8 cellular contexts compared by ENCODE assay signal in genomic region chr18:23515911-23516546, GRCh38. TPM values are rescaled to one million over a fixed set of nuclear protein-coding genes. Genes with fewer than 3 reads are reported as not detected.
DNase-seq lines count a peak whose midpoint lies in the region; ATAC-seq and TF ChIP-seq lines count a peak whose summit lies in the region.

No MANE protein-coding gene starts in this region.

- ATAC-seq in GM21390 (IDR thresholded peaks at IDR 0.05; ENCODE audit: unreplicated experiment): peak; percentile 88
- peak; percentile 90 to 92 for ATAC-seq in natural killer cell treated with Interleukin-12 subunit alpha and Interleukin-12 subunit beta and Interleukin-15 and Interleukin-18, amount 100 ng/mL, for 72 hours

- intact Hi-C loops in esophagus squamous epithelium (cut with DNase I): no loop called here

- peak overlapping the region; percentile 0 to 69 (median 64) for H3K27ac ChIP-seq in esophagus squamous epithelium

- H3K4me1 ChIP-seq in esophagus squamous epithelium: peaks cover 0 to 33% (median 4%) of the 10 kb centered on the region in 3 donors

- in situ Hi-C loops in Caki2 (cut with HindIII; ENCODE audit: low pct_unique_long_range_greater_than_20kb, low sequenced_read_pairs): no loop called here

- H3K36me3 ChIP-seq in esophagus squamous epithelium: peaks cover 13 to 86% (median 19%) of the 10 kb centered on the region in 3 donors

- no peaks in the 10 kb centered on the region for H3K9me3 ChIP-seq in esophagus squamous epithelium

- H3K27me3 Mint-ChIP-seq in IgD-negative memory B cell: no peaks in the 10 kb centered on the region
- H3K27me3 Mint-ChIP-seq in natural killer cell treated with Interleukin-12 subunit alpha and Interleukin-12 subunit beta and Interleukin-15 and Interleukin-18, amount 100 ng/mL, for 72 hours: no peaks in the 10 kb centered on the region

- H3K4me1 Mint-ChIP-seq in IgD-negative memory B cell: peaks cover 17 to 36% (median 23%) of the 10 kb centered on the region in 3 donors
- H3K4me1 Mint-ChIP-seq in natural killer cell treated with Interleukin-12 subunit alpha and Interleukin-12 subunit beta and Interleukin-15 and Interleukin-18, amount 100 ng/mL, for 72 hours (ENCODE audit: low read depth in 2 of 2): peaks cover 17 to 24% of the 10 kb centered on the region in 2 donors

- peak; percentile 69 for DNase-seq in Caki2 (ENCODE audit: low read depth)
- peak; percentile 9 for DNase-seq in OCI-M2 (lab: John Stamatoyannopoulos, UW; ENCODE audit: unreplicated experiment)
- peak; percentile 70 for DNase-seq in activated T-cell treated with anti-CD3 and anti-CD28 coated beads, Interleukin-2, amount 50 U/mL, for 1 hour
- peak; percentile 8 for DNase-seq in esophagus squamous epithelium (lab: John Stamatoyannopoulos, UW)
- peak; percentile 85 for DNase-seq in natural killer cell treated with Interleukin-12 subunit alpha and Interleukin-12 subunit beta and Interleukin-15 and Interleukin-18, amount 100 ng/mL, for 72 hours (ENCODE audit: low spot score)
- peak; percentile 62 for DNase-seq in stimulated activated naive CD4-positive, alpha-beta T cell treated with Interleukin-2 at 50 U/mL for 16 hours (lab: John Stamatoyannopoulos, UW)

- H3K9me3 Mint-ChIP-seq in IgD-negative memory B cell: no peaks in the 10 kb centered on the region
- H3K9me3 Mint-ChIP-seq in natural killer cell treated with Interleukin-12 subunit alpha and Interleukin-12 subunit beta and Interleukin-15 and Interleukin-18, amount 100 ng/mL, for 72 hours: no peaks in the 10 kb centered on the region

- 32 to 38% methylated on average over 16 to 17 of the region's 17 CpGs for WGBS in esophagus squamous epithelium, 2 donors

- no peak overlapping the region for H3K4me3 ChIP-seq in esophagus squamous epithelium

- TF ChIP-seq POLR2A in esophagus squamous epithelium (IDR thresholded peaks at IDR 0.05): no peak

- H3K4me3 Mint-ChIP-seq in IgD-negative memory B cell: no peak overlapping the region
- H3K4me3 Mint-ChIP-seq in natural killer cell treated with Interleukin-12 subunit alpha and Interleukin-12 subunit beta and Interleukin-15 and Interleukin-18, amount 100 ng/mL, for 72 hours: no peak overlapping the region

- TF ChIP-seq CTCF in esophagus squamous epithelium (IDR thresholded peaks at IDR 0.05): peak; percentile 35 to 86 (median 80)

- H3K27ac Mint-ChIP-seq in IgD-negative memory B cell: peak overlapping the region in 2 of 3 donors; percentile 11 to 70
- H3K27ac Mint-ChIP-seq in natural killer cell treated with Interleukin-12 subunit alpha and Interleukin-12 subunit beta and Interleukin-15 and Interleukin-18, amount 100 ng/mL, for 72 hours: peak overlapping the region; percentile 32 to 70

- H3K27me3 ChIP-seq in esophagus squamous epithelium: no peaks in the 10 kb centered on the region

- peaks cover 6% of the 10 kb centered on the region for H3K36me3 Mint-ChIP-seq in IgD-negative memory B cell
- H3K36me3 Mint-ChIP-seq in natural killer cell treated with Interleukin-12 subunit alpha and Interleukin-12 subunit beta and Interleukin-15 and Interleukin-18, amount 100 ng/mL, for 72 hours: peaks cover 21% of the 10 kb centered on the region

RNA-seq across cellular contexts. Expression of gene RMC1, which starts 12.7 kb away (rescaled TPM):
- 10.8 and 31.7 TPM in 2 replicates for total RNA-seq in Caki2 (2014; rRNA removed; shearing (Covaris generic); ENCODE audit: low replicate concordance)
- 73.0 TPM for polyA plus RNA-seq in IgD-negative memory B cell
- total RNA-seq in esophagus squamous epithelium: 10 to 100 TPM; 16.6 to 20.2 (median 18.4) TPM
- 10 to 100 TPM; 58.8 to 61.1 TPM for total RNA-seq in natural killer cell treated with Interleukin-12 subunit alpha and Interleukin-12 subunit beta and Interleukin-15 and Interleukin-18, amount 100 ng/mL, for 72 hours

Comparison
In these comparisons a context has a peak if more than half of its experiments do, and no peak if none do; other contexts are left out.
1. DNase-seq: peak in every context shown above with its lines; median percentile 85 in natural killer cell treated with Interleukin-12 subunit alpha and Interleukin-12 subunit beta and Interleukin-15 and Interleukin-18, amount 100 ng/mL, for 72 hours; 70 in activated T-cell treated with anti-CD3 and anti-CD28 coated beads, Interleukin-2, amount 50 U/mL, for 1 hour; 69 in Caki2; 62 in stimulated activated naive CD4-positive, alpha-beta T cell treated with Interleukin-2 at 50 U/mL for 16 hours; 9 in OCI-M2; 8 in esophagus squamous epithelium.